1 cellular context compared by ENCODE assay signal in genomic region chr17:81000631-81001357, GRCh38.
TF ChIP-seq lines count a peak whose summit lies in the region.

No MANE protein-coding gene starts in this region.

TF ChIP-seq in HCT116, 20 proteins besides CTCF, POLR2A, EP300 and RAD21 (continued from another document):
- TF ChIP-seq REST (IDR thresholded peaks at IDR 0.05; ENCODE audit: low read depth): no peak
- TF ChIP-seq MAX (IDR thresholded peaks at IDR 0.05): no peak
- TF ChIP-seq YY1 (IDR thresholded peaks at IDR 0.05; ENCODE audit: extremely low read depth, insufficient replicate concordance, low read depth, low read length): no peak
- TF ChIP-seq JUND (IDR thresholded peaks at IDR 0.05): no peak
- no peak for TF ChIP-seq ZBTB33 (IDR thresholded peaks at IDR 0.05; ENCODE audit: extremely low read depth, insufficient replicate concordance, low read length)
- TF ChIP-seq ATF3 (IDR thresholded peaks at IDR 0.05): no peak
- TF ChIP-seq SIN3A (IDR thresholded peaks at IDR 0.05; ENCODE audit: low read depth): no peak
- no peak for TF ChIP-seq ELF1 (IDR thresholded peaks at IDR 0.05; ENCODE audit: borderline replicate concordance, low read depth)
- TF ChIP-seq FOSL1 (IDR thresholded peaks at IDR 0.05; ENCODE audit: low read depth): no peak
- no peak for TF ChIP-seq ZNF274 (IDR thresholded peaks at IDR 0.05; ENCODE audit: low read depth, low read length)
- no peak for TF ChIP-seq EZH2 (IDR thresholded peaks at IDR 0.05)
- no peak for TF ChIP-seq EGR1 (IDR thresholded peaks at IDR 0.05; ENCODE audit: low read depth)
- no peak for TF ChIP-seq TCF7L2 (IDR thresholded peaks at IDR 0.05; ENCODE audit: borderline replicate concordance, extremely low read depth, insufficient read depth, insufficient read length)
- no peak for TF ChIP-seq CEBPB (IDR thresholded peaks at IDR 0.05; ENCODE audit: low read depth)
- no peak for TF ChIP-seq SP1 (IDR thresholded peaks at IDR 0.05; ENCODE audit: low read depth)
